Comparison of ENCODE assay signal across 1 cellular context in genomic region chrX:6708676-6709075, GRCh38.
TF ChIP-seq lines count a peak whose summit lies in the region.

No MANE protein-coding gene starts in this region.

TF ChIP-seq in H1, 55 proteins besides CTCF, POLR2A, EP300 and RAD21 (continued from another document):
- no peak for TF ChIP-seq CTBP2 (IDR thresholded peaks at IDR 0.05; ENCODE audit: borderline replicate concordance, insufficient read depth, insufficient read length, low read length)
